ENCODE assay signal across 8 cellular contexts in the genomic region with DNA sequence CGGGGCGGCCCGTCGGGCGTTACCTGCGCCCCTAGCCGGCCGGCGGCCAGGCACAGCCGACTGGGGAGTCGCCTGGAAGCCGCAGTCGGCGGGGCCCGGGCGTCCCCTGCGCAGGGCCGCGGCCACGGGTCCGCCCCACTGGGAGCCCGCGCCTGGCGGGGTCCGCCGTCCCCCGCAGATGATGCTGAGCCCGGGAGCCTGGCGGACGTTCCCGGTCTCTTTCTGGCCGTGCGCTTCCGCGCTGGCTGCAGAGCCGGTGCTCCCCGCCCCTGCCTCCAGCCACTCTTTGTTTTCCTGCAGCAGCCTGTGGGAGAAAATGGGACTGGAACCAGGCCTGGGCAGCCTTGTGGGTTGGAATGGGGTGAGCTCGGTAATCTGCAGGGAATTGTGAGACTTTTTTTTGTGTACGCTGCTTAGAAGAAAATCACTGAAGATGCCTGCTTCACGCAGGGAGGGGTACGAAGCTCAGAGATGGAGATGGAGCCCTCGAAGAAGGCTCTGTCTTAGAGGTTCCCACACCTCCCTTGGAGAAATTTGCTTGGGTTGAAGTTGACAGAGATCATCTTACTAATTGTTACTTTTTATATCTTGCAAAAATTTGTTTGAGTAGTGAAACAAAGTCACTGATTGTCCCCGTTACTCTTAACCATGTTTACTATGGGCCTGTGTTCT. TPM values are rescaled to one million over a fixed set of nuclear protein-coding genes. Genes with fewer than 3 reads are reported as not detected.
DNase-seq lines count a peak whose midpoint lies in the region; ATAC-seq and TF ChIP-seq lines count a peak whose summit lies in the region.

No MANE protein-coding gene starts in this region.

- H3K4me3 Mint-ChIP-seq in activated naive CD8-positive, alpha-beta T cell treated with anti-CD3 and anti-CD28 coated beads for 36 hours: peak overlapping the region; percentile 94

- H3K9ac ChIP-seq in MM.1S (ENCODE audit: low read length): peak overlapping the region; percentile 69

- peak overlapping the region; percentile 77; the same call in 1 of the 2 replicates for H3K27ac ChIP-seq in MM.1S (ENCODE audit: low read length)
- peak overlapping the region; percentile 75 for H3K27ac ChIP-seq in osteoblast (ENCODE audit: low read depth, low read length)

- H3K36me3 ChIP-seq in MM.1S (replicated peaks; ENCODE audit: insufficient read depth, low read length) (no peaks in the 10 kb centered on the region), osteoblast (ENCODE audit: insufficient read depth, low read length) (no peaks in the 10 kb centered on the region)

- peaks cover 57% of the 10 kb centered on the region for H3K4me1 Mint-ChIP-seq in activated naive CD8-positive, alpha-beta T cell treated with anti-CD3 and anti-CD28 coated beads for 36 hours

- no peaks in the 10 kb centered on the region for H3K9me3 Mint-ChIP-seq in activated naive CD8-positive, alpha-beta T cell treated with anti-CD3 and anti-CD28 coated beads for 36 hours

- H3K27me3 Mint-ChIP-seq in activated naive CD8-positive, alpha-beta T cell treated with anti-CD3 and anti-CD28 coated beads for 36 hours: peaks cover 7% of the 10 kb centered on the region

- peak overlapping the region; percentile 93 for H3K4me3 ChIP-seq in MM.1S (ENCODE audit: low read length)
- peak overlapping the region; percentile 87 for H3K4me3 ChIP-seq in osteoblast (ENCODE audit: insufficient read depth, low read length)

- peaks cover 5% of the 10 kb centered on the region; the same call in 1 of the 2 replicates for H3F3A ChIP-seq in MM.1S (ENCODE audit: insufficient read depth, low read length)

- H3K79me2 ChIP-seq in MM.1S (ENCODE audit: low read length) (peaks cover 50% of the 10 kb centered on the region), osteoblast (ENCODE audit: insufficient read depth, low read length) (peaks cover 53% of the 10 kb centered on the region)

- TF ChIP-seq CTCF in MM.1S (IDR thresholded peaks at IDR 0.05; ENCODE audit: low read length) (no peak), osteoblast (IDR thresholded peaks at IDR 0.05; ENCODE audit: extremely low read depth, low read depth, low read length) (no peak)

- H3K4me1 ChIP-seq in MM.1S (ENCODE audit: low read length) (peaks cover 24% of the 10 kb centered on the region), osteoblast (ENCODE audit: insufficient read depth, low read length) (peaks cover 49% of the 10 kb centered on the region)

- DNase-seq in NCI-H1105 treated with DMSO at 0.1 percent for 48 hours (lab: John Stamatoyannopoulos, UW) (peak; percentile 37), NCI-H1105 (lab: John Stamatoyannopoulos, UW) (no peak), MM.1S (peak; percentile 21), cardiac septum (ENCODE audit: low spot score) (peak; percentile 78), osteoblast (ENCODE audit: insufficient read length, low spot score, missing footprints) (peak; percentile 89)
- DNase-seq in activated naive CD8-positive, alpha-beta T cell treated with anti-CD3 and anti-CD28 coated beads for 36 hours: peak; percentile 40

- peak overlapping the region; percentile 76 for H3K27ac Mint-ChIP-seq in activated naive CD8-positive, alpha-beta T cell treated with anti-CD3 and anti-CD28 coated beads for 36 hours

- H3K27me3 ChIP-seq in MM.1S (replicated peaks; ENCODE audit: insufficient read depth, low read length) (no peaks in the 10 kb centered on the region), osteoblast (ENCODE audit: insufficient read depth, low read length) (no peaks in the 10 kb centered on the region)

- H3K9me2 ChIP-seq in MM.1S (replicated peaks; ENCODE audit: insufficient read depth, low read length): no peaks in the 10 kb centered on the region

- H3K4me2 ChIP-seq in MM.1S (ENCODE audit: low read depth, low read length): peak overlapping the region; percentile 86
- peak overlapping the region; percentile 91 for H3K4me2 ChIP-seq in osteoblast (ENCODE audit: insufficient read depth, low read length)

- H2AFZ ChIP-seq in MM.1S (ENCODE audit: low read length) (peak overlapping the region; percentile 49; the same call in 1 of the 2 replicates), osteoblast (ENCODE audit: low read length) (peak overlapping the region; percentile 83)

- ATAC-seq in GM21825 (IDR thresholded peaks at IDR 0.05; ENCODE audit: unreplicated experiment) (peak; percentile 28), GM18520 (IDR thresholded peaks at IDR 0.05; ENCODE audit: unreplicated experiment) (no peak)

- H3K36me3 Mint-ChIP-seq in activated naive CD8-positive, alpha-beta T cell treated with anti-CD3 and anti-CD28 coated beads for 36 hours: peaks cover 7% of the 10 kb centered on the region

- H4K20me1 ChIP-seq in MM.1S (ENCODE audit: insufficient read depth, low read length): no peaks in the 10 kb centered on the region
- H4K20me1 ChIP-seq in osteoblast (ENCODE audit: insufficient read depth, low read length): peaks cover 43% of the 10 kb centered on the region

- no peaks in the 10 kb centered on the region for H3K9me3 ChIP-seq in MM.1S (replicated peaks; ENCODE audit: insufficient read depth, low read length)
- H3K9me3 ChIP-seq in osteoblast (ENCODE audit: low read depth, low read length): no peaks in the 10 kb centered on the region

- intact Hi-C loops in cardiac septum (cut with DNase I): loop anchor here (5.0 to 10.0 kb wide), 2 partner anchors 146 to 191 kb away; a partner anchor contains a TSS

RNA-seq across cellular contexts. Expression of a gene that starts 0.8 kb away (rescaled TPM):
- total RNA-seq in activated naive CD8-positive, alpha-beta T cell treated with anti-CD3 and anti-CD28 coated beads for 36 hours: 10 to 100 TPM; 30.3 to 31.0 TPM
- total RNA-seq in cardiac septum (386 TPM), osteoblast (191 and 194 TPM in 2 replicates)

RNA-seq across cellular contexts. Expression of a gene that starts 53.1 kb away (rescaled TPM):
- 10 to 100 TPM; 35.2 to 40.2 TPM for total RNA-seq in activated naive CD8-positive, alpha-beta T cell treated with anti-CD3 and anti-CD28 coated beads for 36 hours
- total RNA-seq in cardiac septum: 102 TPM
- total RNA-seq in osteoblast: 50.7 and 55.1 TPM in 2 replicates
